Comparison of ENCODE assay signal across 8 cellular contexts in the genomic region with DNA sequence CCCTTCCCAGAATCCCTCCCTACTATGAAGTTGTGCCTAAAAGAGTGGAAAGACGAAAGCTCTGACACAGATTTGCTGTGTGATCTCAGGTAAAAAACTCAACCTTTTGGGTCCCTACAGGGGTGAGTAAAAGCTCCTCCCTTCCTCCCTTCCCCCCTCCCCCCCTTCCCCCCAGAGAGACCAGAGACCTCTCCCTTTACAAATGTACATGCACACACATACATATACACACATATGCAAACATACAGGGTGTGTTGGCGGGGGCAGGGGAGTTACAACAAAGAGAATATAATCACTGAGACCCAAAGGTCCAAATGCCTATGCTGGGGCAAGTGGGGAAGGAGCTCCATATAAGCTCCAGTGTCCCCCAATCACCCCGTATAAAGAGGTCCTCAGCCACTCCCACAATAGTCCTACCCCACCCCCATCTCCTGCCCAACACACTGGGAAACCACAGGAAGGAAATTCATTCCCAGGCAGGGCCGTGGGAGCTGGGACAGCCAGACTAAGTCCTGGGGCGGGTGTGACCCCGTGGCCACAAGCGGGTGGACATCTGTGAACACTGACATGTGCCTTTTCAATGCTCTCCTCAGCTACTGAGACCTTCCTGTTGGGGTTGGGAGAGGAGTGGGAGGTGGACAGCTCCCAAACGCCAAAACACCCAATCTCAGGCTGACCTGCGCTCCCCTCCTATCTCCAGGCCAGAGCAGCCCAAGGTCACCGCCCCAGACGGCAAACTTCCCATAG. TPM values are rescaled to one million over a fixed set of nuclear protein-coding genes. Genes with fewer than 3 reads are reported as not detected.
DNase-seq lines count a peak whose midpoint lies in the region; ATAC-seq and TF ChIP-seq lines count a peak whose summit lies in the region.

No MANE protein-coding gene starts in this region.

- DNase-seq in BE2C (no peak), brain microvascular endothelial cell (no peak), left lobe of liver (ENCODE audit: low spot score) (peak; percentile 66), suprapubic skin (ENCODE audit: low spot score in 2 of 2) (peak in 1 of 2 donors; percentile 76), NCI-H1436 treated with DMSO at 0.1 percent for 48 hours (lab: John Stamatoyannopoulos, UW) (no peak), SK-N-DZ (ENCODE audit: low spot score) (no peak)

- ATAC-seq in left lobe of liver = peak; percentile 2
- ATAC-seq in HG02798 (IDR thresholded peaks at IDR 0.05; ENCODE audit: poor library complexity, unreplicated experiment) = no peak

- H3K36me3 ChIP-seq in BE2C = peaks cover 10% of the 10 kb centered on the region
- peaks cover 11% of the 10 kb centered on the region; the same call in 1 of the 2 replicates for H3K36me3 ChIP-seq in KOPT-K1 (ENCODE audit: insufficient read depth, low read length)
- H3K36me3 ChIP-seq in brain microvascular endothelial cell (replicated peaks) = peaks cover 5% of the 10 kb centered on the region
- H3K36me3 ChIP-seq in suprapubic skin = peaks cover 3% of the 10 kb centered on the region

- no peak for TF ChIP-seq POLR2A in suprapubic skin (IDR thresholded peaks at IDR 0.05)

- H3K27me3 ChIP-seq in BE2C (no peaks in the 10 kb centered on the region), brain microvascular endothelial cell (replicated peaks) (no peaks in the 10 kb centered on the region), suprapubic skin (no peaks in the 10 kb centered on the region)

- H3K4me1 ChIP-seq in BE2C = peaks cover 18% of the 10 kb centered on the region
- peaks cover 85% of the 10 kb centered on the region for H3K4me1 ChIP-seq in suprapubic skin

- H3K27ac ChIP-seq in KOPT-K1 (ENCODE audit: low read depth, low read length, poor library complexity, severe bottlenecking) = peak overlapping the region; percentile 100
- peak overlapping the region; percentile 47 for H3K27ac ChIP-seq in brain microvascular endothelial cell
- peak overlapping the region; percentile 100 for H3K27ac ChIP-seq in suprapubic skin

- in situ Hi-C loops in brain microvascular endothelial cell (cut with HindIII; ENCODE audit: low pct_ligation_motif_present, low sequenced_read_pairs) = no loop called here

- TF ChIP-seq EP300 in suprapubic skin (IDR thresholded peaks at IDR 0.05) = no peak

- H3K4me3 ChIP-seq in BE2C (ENCODE audit: low read depth, low read length) = peak overlapping the region; percentile 96
- H3K4me3 ChIP-seq in brain microvascular endothelial cell (ENCODE audit: low read depth, low read length) = peak overlapping the region; percentile 95
- peak overlapping the region; percentile 98 for H3K4me3 ChIP-seq in suprapubic skin

- H3K9me3 ChIP-seq in BE2C (no peaks in the 10 kb centered on the region), KOPT-K1 (ENCODE audit: insufficient read depth, low read length, poor library complexity, severe bottlenecking) (no peaks in the 10 kb centered on the region), suprapubic skin (no peaks in the 10 kb centered on the region)

- TF ChIP-seq CTCF in BE2C (IDR thresholded peaks at IDR 0.05; ENCODE audit: low read depth, low read length) = no peak
- no peak for TF ChIP-seq CTCF in brain microvascular endothelial cell (IDR thresholded peaks at IDR 0.05; ENCODE audit: low read depth, low read length, missing control alignments)
- no peak for TF ChIP-seq CTCF in suprapubic skin (IDR thresholded peaks at IDR 0.05)

- 17% methylated on average over 10 of the region's 11 CpGs for WGBS in suprapubic skin

RNA-seq across cellular contexts. Expression of a gene that starts 2.0 kb away (rescaled TPM):
- 55.3 TPM for polyA plus RNA-seq in BE2C (2012; ENCODE audit: insufficient read depth, insufficient read length, low read depth)
- total RNA-seq in left lobe of liver (17.5 TPM), suprapubic skin (10 to 100 TPM; 61.7 to 73.5 (median 67.1) TPM)
- 5.8 and 6.3 TPM in 2 replicates for polyA plus RNA-seq in SK-N-DZ (2014; cell fraction: cytosol; rRNA removed)
- polyA plus RNA-seq in SK-N-DZ (2014; cell fraction: nucleus; rRNA removed) = 11.9 and 15.0 TPM in 2 replicates

Comparison
In these comparisons a context has a peak if more than half of its experiments do, and no peak if none do; other contexts are left out.
1. H3K27ac ChIP-seq: peak in every context shown above with its lines; median percentile 100 in KOPT-K1; 100 in suprapubic skin; 47 in brain microvascular endothelial cell.